Comparison of ENCODE assay signal across 1 cellular context in genomic region chr1:150010388-150011115, GRCh38.
TF ChIP-seq lines count a peak whose summit lies in the region.

OTUD7B (minus strand) TSS chr1:150010726; CDS start chr1:149977510, 33,216 bp downstream.

TF ChIP-seq in H1, 55 proteins besides CTCF, POLR2A, EP300 and RAD21 (continued from another document):
- TF ChIP-seq TAF7 (optimal IDR thresholded peaks at IDR 0.05; ENCODE audit: borderline replicate concordance, low read depth, low read length) (peak; percentile 84), MAX (IDR thresholded peaks at IDR 0.05) (no peak), GTF2F1 (IDR thresholded peaks at IDR 0.05; ENCODE audit: borderline replicate concordance, low read depth, low read length) (no peak), CBX8 (IDR thresholded peaks at IDR 0.05; ENCODE audit: borderline replicate concordance, low read depth, low read length) (no peak), KDM1A (IDR thresholded peaks at IDR 0.05; ENCODE audit: borderline replicate concordance, low read length) (0 out of 2 replicates have a peak, but pooled peaks have one; percentile 21), E2F6 (IDR thresholded peaks at IDR 0.05) (no peak), NRF1 (IDR thresholded peaks at IDR 0.05; ENCODE audit: low read depth, low read length) (no peak), HDAC6 (IDR thresholded peaks at IDR 0.05; ENCODE audit: low read depth, low read length) (no peak), SRF (IDR thresholded peaks at IDR 0.05; ENCODE audit: low read depth, low read length) (peak; percentile 54; the same call in 1 of the 2 replicates), TEAD4 (IDR thresholded peaks at IDR 0.05; ENCODE audit: low read depth, low read length) (no peak), TCF12 (IDR thresholded peaks at IDR 0.05; ENCODE audit: low read depth, low read length) (no peak), CBX5 (IDR thresholded peaks at IDR 0.05; ENCODE audit: low read depth, low read length) (no peak), MAFK (IDR thresholded peaks at IDR 0.05; ENCODE audit: low read depth, low read length) (no peak), SIRT6 (IDR thresholded peaks at IDR 0.05; ENCODE audit: low read length) (no peak), CHD7 (IDR thresholded peaks at IDR 0.05; ENCODE audit: insufficient replicate concordance, low read length) (no peak), CHD2 (IDR thresholded peaks at IDR 0.05; ENCODE audit: low read length) (no peak), KDM5A (IDR thresholded peaks at IDR 0.05; ENCODE audit: low read length) (peak; percentile 15; the same call in 1 of the 2 replicates), SUZ12 (IDR thresholded peaks at IDR 0.05; ENCODE audit: low read length) (no peak), HDAC2 (IDR thresholded peaks at IDR 0.05; ENCODE audit: borderline replicate concordance in 1 of 2, low read depth in 2 of 2, low read length in 2 of 2) (no peak), CHD1 (IDR thresholded peaks at IDR 0.05; ENCODE audit: low read depth, low read length) (no peak), ATF3 (IDR thresholded peaks at IDR 0.05; ENCODE audit: insufficient read depth, low read depth, low read length) (no peak), SP4 (IDR thresholded peaks at IDR 0.05; ENCODE audit: low read length) (no peak), SIN3A (conservative IDR thresholded peaks at IDR 0.05 in 1 of 2, IDR thresholded peaks at IDR 0.05 in 1 of 2; ENCODE audit: low read depth in 1 of 2, low read length in 2 of 2) (peak in 1 of 2 experiments; percentile 89; a peak in 2 of 4 replicates), CEBPB (IDR thresholded peaks at IDR 0.05; ENCODE audit: low read depth, low read length) (no peak), EGR1 (IDR thresholded peaks at IDR 0.05; ENCODE audit: borderline replicate concordance, low read depth, low read length) (peak; percentile 95), GABPA (IDR thresholded peaks at IDR 0.05; ENCODE audit: borderline replicate concordance, insufficient read depth, low read length) (peak; percentile 99), PHF8 (conservative IDR thresholded peaks at IDR 0.05; ENCODE audit: low read depth, low read length) (peak; percentile 67), RBBP5 (IDR thresholded peaks at IDR 0.05; ENCODE audit: borderline replicate concordance, low read depth, low read length) (peak; percentile 93), SAP30 (IDR thresholded peaks at IDR 0.05; ENCODE audit: insufficient read depth, insufficient replicate concordance, low read length) (no peak), JUND (IDR thresholded peaks at IDR 0.05; ENCODE audit: low read length) (no peak), CREB1 (IDR thresholded peaks at IDR 0.05) (peak; percentile 43; the same call in 1 of the 2 replicates), RNF2 (IDR thresholded peaks at IDR 0.05; ENCODE audit: borderline replicate concordance, low read depth, low read length, missing control alignments, poor library complexity, severe bottlenecking) (no peak), ZNF274 (IDR thresholded peaks at IDR 0.05; ENCODE audit: borderline replicate concordance, extremely low read depth, low read length) (no peak), BRCA1 (IDR thresholded peaks at IDR 0.05; ENCODE audit: low read depth, low read length) (no peak), SP1 (IDR thresholded peaks at IDR 0.05; ENCODE audit: low read depth, low read length) (peak; percentile 73; the same call in 1 of the 2 replicates), TBP (IDR thresholded peaks at IDR 0.05; ENCODE audit: low read depth, low read length) (peak; percentile 94), FOSL1 (IDR thresholded peaks at IDR 0.05; ENCODE audit: insufficient read depth, low read depth, low read length) (no peak), ASH2L (IDR thresholded peaks at IDR 0.05; ENCODE audit: low read length) (peak; percentile 91), BACH1 (IDR thresholded peaks at IDR 0.05; ENCODE audit: low read length) (peak; percentile 21; the same call in 1 of the 2 replicates), ATF2 (IDR thresholded peaks at IDR 0.05; ENCODE audit: low read length) (no peak), TAF1 (IDR thresholded peaks at IDR 0.05; ENCODE audit: low read depth, low read length) (peak; percentile 94), USF2 (IDR thresholded peaks at IDR 0.05; ENCODE audit: low read length) (peak; percentile 16; the same call in 1 of the 2 replicates), POU5F1 (IDR thresholded peaks at IDR 0.05; ENCODE audit: low read depth, low read length) (no peak), SIX5 (IDR thresholded peaks at IDR 0.05; ENCODE audit: low read depth, low read length) (no peak), KDM4A (IDR thresholded peaks at IDR 0.05; ENCODE audit: low read depth, low read length, severe bottlenecking) (peak; percentile 42), JUN (IDR thresholded peaks at IDR 0.05; ENCODE audit: low read depth, low read length) (no peak), POLR2AphosphoS5 (IDR thresholded peaks at IDR 0.05; ENCODE audit: low read depth, low read length) (peak; percentile 73)
